In the genomic region with DNA sequence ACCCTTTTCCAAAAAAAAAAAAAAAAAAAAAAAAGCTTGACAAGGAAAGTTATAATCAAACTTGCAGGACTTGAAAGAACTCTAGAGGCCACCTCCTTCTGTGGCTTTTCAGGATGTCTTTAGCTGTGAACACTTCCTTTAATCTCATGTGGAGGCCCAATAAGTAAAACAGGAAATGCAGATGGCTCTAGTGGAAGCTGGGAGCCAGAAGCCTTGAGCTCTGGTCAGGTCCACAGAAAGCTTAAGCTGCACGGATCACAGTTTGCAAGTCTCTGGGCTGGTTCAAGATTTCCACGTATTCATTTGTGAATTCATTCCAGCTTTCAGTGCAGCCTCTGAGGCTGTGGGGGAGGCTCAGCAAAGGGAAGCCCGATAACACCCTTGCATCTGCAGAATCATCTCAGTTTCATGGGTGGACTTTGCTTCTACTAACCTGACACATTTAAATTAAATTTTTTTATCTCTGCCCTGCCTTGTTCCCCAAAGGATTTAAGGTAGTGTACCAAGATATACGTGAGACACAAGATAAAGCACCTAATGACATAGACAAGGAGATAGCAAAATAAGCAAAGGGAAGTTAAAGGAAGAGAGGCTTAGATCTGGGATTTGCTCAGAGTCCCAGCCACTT, we compare ENCODE assay signal across 1 cellular context.
TF ChIP-seq lines count a peak whose summit lies in the region.

No MANE protein-coding gene starts in this region.

TF ChIP-seq in GM23338, 12 proteins besides CTCF, POLR2A, EP300 and RAD21 (continued from another document):
- TF ChIP-seq REST (IDR thresholded peaks at IDR 0.05; ENCODE audit: unreplicated experiment) (no peak), JUNB (IDR thresholded peaks at IDR 0.05; ENCODE audit: unreplicated experiment) (no peak), ZNF462 (CRISPR knock-in tag; IDR thresholded peaks at IDR 0.05) (no peak), CREB1 (CRISPR knock-in tag; IDR thresholded peaks at IDR 0.05; ENCODE audit: low read depth) (no peak), EZH2phosphoT487 (IDR thresholded peaks at IDR 0.05; ENCODE audit: unreplicated experiment) (no peak), EZH2 (IDR thresholded peaks at IDR 0.05; ENCODE audit: low read depth, unreplicated experiment) (no peak), POLR2AphosphoS5 (IDR thresholded peaks at IDR 0.05; ENCODE audit: low read depth) (no peak), NANOG (IDR thresholded peaks at IDR 0.05; ENCODE audit: borderline replicate concordance) (no peak)
